21 cellular contexts compared by ENCODE assay signal in genomic region chr19:16249826-16250434, GRCh38. TPM values are rescaled to one million over a fixed set of nuclear protein-coding genes. Genes with fewer than 3 reads are reported as not detected.
A peak's percentile ranks its signal among the peaks of the same experiment; 100 is the strongest.
DNase-seq lines count a peak whose midpoint lies in the region; ATAC-seq, FAIRE-seq and TF ChIP-seq lines count a peak whose summit lies in the region.
"Had no signal": no experiment of that assay in that cellular context is flagged by ENCODE, and none has a peak within 500 bp of the region (broad histone marks: within the 10 kb centered on the region; RNA-seq: fewer than 3 reads in every experiment).

No MANE protein-coding gene starts in this region.

- H3K4me1 Mint-ChIP-seq in astrocyte (ENCODE audit: low read depth, unreplicated experiment), result no peaks in the 10 kb centered on the region

- H3K27ac ChIP-seq in right cardiac atrium (ENCODE audit: low read length) (no peak overlapping the region), astrocyte (ENCODE audit: low read depth, low read length) (no peak overlapping the region), vagina (no peak overlapping the region)
- H3K27ac ChIP-seq: body of pancreas, coronary artery, SJSA1 had no signal

- no peak for ATAC-seq in left ventricle myocardium superior
- no peak for ATAC-seq in right cardiac atrium
- ATAC-seq in GM21526 (IDR thresholded peaks at IDR 0.05; ENCODE audit: low FRiP score, unreplicated experiment), result no peak
- ATAC-seq: activated CD8-positive, alpha-beta T cell treated with anti-CD3 and anti-CD28 coated beads, Interleukin-2, amount 10 ng/mL, durations not matched to agents 7 days and 5 days; activated T-cell treated with anti-CD3 and anti-CD28 coated beads, Interleukin-2, amount 50 U/mL, for 4 hours; body of pancreas had no signal

- no peak overlapping the region for H3K4me2 ChIP-seq in astrocyte (ENCODE audit: low read length)
- H3K4me2 ChIP-seq: smooth muscle cell had no signal

- DNase-seq in left ventricle myocardium superior (peak; percentile 16), right cardiac atrium (no peak), astrocyte (ENCODE audit: low read depth) (peak; percentile 17), fibroblast of villous mesenchyme (ENCODE audit: low read depth) (peak; percentile 30), vagina (ENCODE audit: extremely low spot score in 2 of 2) (no peak), frontal cortex (ENCODE audit: low spot score in 2 of 2) (no peak)
- no peak for DNase-seq in activated T-cell treated with anti-CD3 and anti-CD28 coated beads, Interleukin-2, amount 50 U/mL, for 48 hours
- DNase-seq: activated CD4-positive, CD25-positive, alpha-beta regulatory T cell; activated CD8-positive, alpha-beta T cell treated with anti-CD3 and anti-CD28 coated beads, Interleukin-2, amount 10 ng/mL, durations not matched to agents 7 days and 5 days; activated T-cell treated with anti-CD3 and anti-CD28 coated beads, Interleukin-2, amount 50 U/mL, for 4 hours; body of pancreas; CD8-positive, alpha-beta memory T cell; DMS79 treated with DMSO at 0.1 percent for 48 hours; NCI-H2107; NCI-H524 treated with DMSO at 0.1 percent for 48 hours; stimulated activated CD4-positive, alpha-beta T cell treated with anti-CD3 and anti-CD28 coated beads, Interleukin-4, amount 100 ng/mL, for 1 hour had no signal

- H3K36me3 Mint-ChIP-seq in astrocyte (ENCODE audit: low read depth, unreplicated experiment), result no peaks in the 10 kb centered on the region
- H3K36me3 Mint-ChIP-seq: activated naive CD4-positive, alpha-beta T cell treated with anti-CD3 and anti-CD28 coated beads, Interleukin-2, amount 50 U/mL, for 24 hours; CD8-positive, alpha-beta memory T cell had no signal

- H3K4me1 ChIP-seq in right cardiac atrium (ENCODE audit: control insufficient read depth, insufficient read depth, low read length), result no peaks in the 10 kb centered on the region
- H3K4me1 ChIP-seq in astrocyte (ENCODE audit: insufficient read depth, low read length), result no peaks in the 10 kb centered on the region
- H3K4me1 ChIP-seq in vagina, result peaks cover 11% of the 10 kb centered on the region
- H3K4me1 ChIP-seq: SJSA1 had no signal

- intact Hi-C loops in left ventricle myocardium superior (cut with micrococcal nuclease) (no loop called here), right cardiac atrium (cut with DNase I) (loop anchor here (2.0 to 10.0 kb wide), 4 partner anchors 75 to 135 kb away; partner anchors contain the start of gene KLF2 (in 2 of the 4)), vagina (cut with DNase I) (loop anchor here (10.0 kb wide), 1 partner anchor 75 kb away; the partner anchor contains the start of gene KLF2)

- peaks cover 8% of the 10 kb centered on the region for H3K27me3 Mint-ChIP-seq in astrocyte (ENCODE audit: low read depth, unreplicated experiment)
- H3K27me3 Mint-ChIP-seq: activated naive CD4-positive, alpha-beta T cell treated with anti-CD3 and anti-CD28 coated beads, Interleukin-2, amount 50 U/mL, for 24 hours had no signal

- no peaks in the 10 kb centered on the region for H3K27me3 ChIP-seq in right cardiac atrium (ENCODE audit: control insufficient read depth, insufficient read depth)
- no peaks in the 10 kb centered on the region for H3K27me3 ChIP-seq in astrocyte (ENCODE audit: insufficient read depth, low read length)
- H3K27me3 ChIP-seq in vagina, result no peaks in the 10 kb centered on the region
- H3K27me3 ChIP-seq: body of pancreas, SJSA1 had no signal

- H3K4me3 ChIP-seq in right cardiac atrium (ENCODE audit: low read length), result no peak overlapping the region
- H3K4me3 ChIP-seq in astrocyte (ENCODE audit: insufficient read depth, low read depth, low read length), result no peak overlapping the region
- H3K4me3 ChIP-seq in fibroblast of villous mesenchyme (ENCODE audit: low read depth, low read length), result no peak overlapping the region
- H3K4me3 ChIP-seq in vagina, result no peak overlapping the region
- H3K4me3 ChIP-seq: body of pancreas, coronary artery, SJSA1, smooth muscle cell had no signal

- no peak overlapping the region for H3K27ac Mint-ChIP-seq in astrocyte (ENCODE audit: unreplicated experiment)
- H3K27ac Mint-ChIP-seq: activated CD8-positive, alpha-beta T cell treated with anti-CD3 and anti-CD28 coated beads, Interleukin-2, amount 10 ng/mL, durations not matched to agents 7 days and 5 days; activated naive CD4-positive, alpha-beta T cell treated with anti-CD3 and anti-CD28 coated beads, Interleukin-2, amount 50 U/mL, for 24 hours had no signal

- H3K9me3 ChIP-seq in right cardiac atrium (ENCODE audit: control insufficient read depth, low read length) (no peaks in the 10 kb centered on the region), astrocyte (ENCODE audit: insufficient read depth, low read depth, low read length) (no peaks in the 10 kb centered on the region), vagina (no peaks in the 10 kb centered on the region)
- H3K9me3 ChIP-seq: body of pancreas, SJSA1 had no signal

- H3K9ac ChIP-seq in astrocyte (ENCODE audit: low read length), result no peak overlapping the region

- H4K20me1 ChIP-seq in astrocyte (ENCODE audit: insufficient read depth, low read length), result no peaks in the 10 kb centered on the region

- TF ChIP-seq POLR2A in vagina (IDR thresholded peaks at IDR 0.05), result no peak

- H3K36me3 ChIP-seq in astrocyte (ENCODE audit: insufficient read depth, low read length), result no peaks in the 10 kb centered on the region
- no peaks in the 10 kb centered on the region for H3K36me3 ChIP-seq in vagina
- H3K36me3 ChIP-seq: SJSA1 had no signal

- no peaks in the 10 kb centered on the region for H3K9me3 Mint-ChIP-seq in astrocyte (ENCODE audit: unreplicated experiment)
- H3K9me3 Mint-ChIP-seq: activated naive CD4-positive, alpha-beta T cell treated with anti-CD3 and anti-CD28 coated beads, Interleukin-2, amount 50 U/mL, for 24 hours; activated T-cell treated with anti-CD3 and anti-CD28 coated beads, Interleukin-2, amount 50 U/mL, for 4 hours; CD8-positive, alpha-beta memory T cell had no signal

- H2AFZ ChIP-seq in astrocyte (ENCODE audit: low read depth, low read length), result no peak overlapping the region

- H3K4me3 Mint-ChIP-seq in astrocyte (ENCODE audit: unreplicated experiment), result no peak overlapping the region
- H3K4me3 Mint-ChIP-seq: activated CD8-positive, alpha-beta T cell treated with anti-CD3 and anti-CD28 coated beads, Interleukin-2, amount 10 ng/mL, durations not matched to agents 7 days and 5 days; activated T-cell treated with anti-CD3 and anti-CD28 coated beads, Interleukin-2, amount 50 U/mL, for 4 hours had no signal

- 87% methylated on average over 11 of the region's 11 CpGs for WGBS in right cardiac atrium

- no peaks in the 10 kb centered on the region for H3K79me2 ChIP-seq in astrocyte (ENCODE audit: insufficient read depth, low read length)

- FAIRE-seq in astrocyte (lab: Jason Lieb, UNC) (no peak), frontal cortex (lab: Jason Lieb, UNC) (no peak)

- no peak for TF ChIP-seq CTCF in astrocyte (IDR thresholded peaks at IDR 0.05; ENCODE audit: insufficient read depth, low read depth, low read length)
- TF ChIP-seq CTCF in fibroblast of villous mesenchyme (IDR thresholded peaks at IDR 0.05; ENCODE audit: insufficient read depth, low read depth, low read length), result no peak
- no peak for TF ChIP-seq CTCF in vagina (IDR thresholded peaks at IDR 0.05)

RNA-seq across cellular contexts. Expression of gene AP1M1, which starts 52.2 kb away (rescaled TPM):
- total RNA-seq in left ventricle myocardium superior (39.1 TPM), right cardiac atrium (10 to 100 TPM; 38.7 to 65.5 (median 50.4) TPM), astrocyte (87.6 and 90.8 TPM in 2 replicates), fibroblast of villous mesenchyme (60.6 and 78.6 TPM in 2 replicates), vagina (84.5 TPM), frontal cortex (28.1 TPM)
- polyA plus RNA-seq in right cardiac atrium, result 37.1 TPM

Comparison
In these comparisons a context has a peak if more than half of its experiments do, and no peak if none do; other contexts are left out.
1. DNase-seq: peak in left ventricle myocardium superior (single experiment), astrocyte (single experiment) and fibroblast of villous mesenchyme (single experiment); none in right cardiac atrium (0 of 3), vagina (0 of 2), frontal cortex (0 of 2) and activated T-cell treated with anti-CD3 and anti-CD28 coated beads, Interleukin-2, amount 50 U/mL, for 48 hours (0 of 2).